ENCODE assay signal across 8 cellular contexts in the genomic region with DNA sequence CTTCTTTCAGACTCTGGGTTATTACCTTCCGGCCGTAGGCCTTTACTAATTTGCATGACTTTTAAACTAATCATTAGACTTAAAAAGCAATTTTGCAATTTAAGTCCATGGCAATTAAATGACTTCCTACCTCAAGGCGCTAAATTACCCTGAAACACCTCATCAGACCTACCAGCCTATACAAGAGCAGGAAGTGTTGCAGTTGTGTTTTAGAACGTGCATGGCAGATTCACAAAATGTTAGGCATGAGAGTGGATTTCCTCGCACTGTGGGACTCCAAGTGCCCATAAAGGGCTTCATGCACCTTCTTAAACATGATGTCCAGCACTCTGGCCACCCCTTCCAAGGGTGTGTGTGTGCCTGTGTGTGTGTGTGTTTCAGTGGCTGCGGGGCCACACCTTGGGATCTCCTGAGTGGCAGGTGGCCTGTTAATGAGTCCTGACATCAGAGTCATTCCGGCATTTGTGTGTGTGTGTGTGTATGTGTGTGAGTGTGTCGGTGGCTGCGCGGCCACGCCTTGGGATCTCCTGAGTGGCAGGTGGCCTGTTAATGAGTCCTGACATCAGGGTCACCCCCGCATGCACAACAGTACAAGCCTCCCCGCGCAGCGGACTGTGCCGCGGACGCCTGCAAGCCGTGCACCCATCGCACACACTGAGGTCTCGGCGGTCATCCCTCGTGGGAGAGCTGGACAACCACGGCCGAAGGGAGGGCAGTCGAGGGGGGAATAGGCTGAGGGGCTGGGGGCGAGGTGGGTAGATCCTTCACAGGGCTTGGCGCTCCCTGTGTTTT.
A peak's percentile ranks its signal among the peaks of the same experiment; 100 is the strongest.
DNase-seq lines count a peak whose midpoint lies in the region; ATAC-seq and TF ChIP-seq lines count a peak whose summit lies in the region.

No MANE protein-coding gene starts in this region.

- no peaks in the 10 kb centered on the region for H3K9me3 ChIP-seq in muscle layer of colon (ENCODE audit: low read length)

- peak overlapping the region; percentile 90 to 91 for H3K4me3 Mint-ChIP-seq in stimulated activated naive B cell treated with anti-CD40 and anti-IgM and Interleukin-4, amounts not matched to agents 10 μg/mL and 1 μg/mL and 100 μg/mL, for 72 hours

- H3K27me3 ChIP-seq in muscle layer of colon (ENCODE audit: control insufficient read depth in 1 of 2, insufficient read depth in 2 of 2, low read length in 2 of 2), result no peaks in the 10 kb centered on the region

- H3K36me3 Mint-ChIP-seq in stimulated activated naive B cell treated with anti-CD40 and anti-IgM and Interleukin-4, amounts not matched to agents 10 μg/mL and 1 μg/mL and 100 μg/mL, for 72 hours, result peaks cover 16 to 25% of the 10 kb centered on the region in 2 donors

- H3K4me1 ChIP-seq in muscle layer of colon (ENCODE audit: insufficient read depth, low read length), result peaks cover 26% of the 10 kb centered on the region

- H3K27me3 Mint-ChIP-seq in stimulated activated naive B cell treated with anti-CD40 and anti-IgM and Interleukin-4, amounts not matched to agents 10 μg/mL and 1 μg/mL and 100 μg/mL, for 72 hours, result peaks cover 5 to 6% of the 10 kb centered on the region in 2 donors

- peak overlapping the region; percentile 91 to 97 for H3K4me3 ChIP-seq in muscle layer of colon (ENCODE audit: low read depth in 1 of 2, low read length in 2 of 2)

- peak overlapping the region; percentile 77 for H3K9ac ChIP-seq in muscle layer of colon (ENCODE audit: low read length)

- ATAC-seq in HG03060 (IDR thresholded peaks at IDR 0.05; ENCODE audit: low read depth, unreplicated experiment), result peak; percentile 24
- peak; percentile 70 to 72 for ATAC-seq in stimulated activated naive B cell treated with anti-CD40 and anti-IgM and Interleukin-4, amounts not matched to agents 10 μg/mL and 1 μg/mL and 100 μg/mL, for 72 hours (replicated peaks)

- H3K27ac ChIP-seq in muscle layer of colon (ENCODE audit: low read depth, low read length), result peak overlapping the region; percentile 79

- H3K36me3 ChIP-seq in muscle layer of colon (ENCODE audit: insufficient read depth, low read length), result no peaks in the 10 kb centered on the region

- H3K9me3 Mint-ChIP-seq in stimulated activated naive B cell treated with anti-CD40 and anti-IgM and Interleukin-4, amounts not matched to agents 10 μg/mL and 1 μg/mL and 100 μg/mL, for 72 hours, result peaks cover 4 to 11% of the 10 kb centered on the region in 2 donors

- peak; percentile 7 to 21 (median 11) for DNase-seq in activated CD8-positive, alpha-beta memory T cell treated with anti-CD3 and anti-CD28 coated beads for 48 hours (ENCODE audit: low read depth in 2 of 3, low spot score in 2 of 3)
- no peak for DNase-seq in activated CD8-positive, alpha-beta memory T cell treated with anti-CD3 and anti-CD28 coated beads for 24 hours
- DNase-seq in NCI-H345 treated with DMSO at 0.1 percent for 48 hours (lab: John Stamatoyannopoulos, UW; ENCODE audit: unreplicated experiment) (peak; percentile 24), activated T-cell treated with anti-CD3 and anti-CD28 coated beads for 1 hour (ENCODE audit: low read depth) (peak; percentile 18), erythroblast (lab: John Stamatoyannopoulos, UW) (peak; percentile 73 to 82)
- peak; percentile 70 for DNase-seq in stimulated activated naive B cell treated with anti-CD40 and anti-IgM and Interleukin-4, amounts not matched to agents 10 μg/mL and 1 μg/mL and 100 μg/mL, for 72 hours

- no peak for TF ChIP-seq POLR2A in erythroblast (IDR thresholded peaks at IDR 0.05; ENCODE audit: low read length)

- peak overlapping the region; percentile 97 for H3K27ac Mint-ChIP-seq in stimulated activated naive B cell treated with anti-CD40 and anti-IgM and Interleukin-4, amounts not matched to agents 10 μg/mL and 1 μg/mL and 100 μg/mL, for 72 hours

- peaks cover 37 to 46% of the 10 kb centered on the region in 2 donors for H3K4me1 Mint-ChIP-seq in stimulated activated naive B cell treated with anti-CD40 and anti-IgM and Interleukin-4, amounts not matched to agents 10 μg/mL and 1 μg/mL and 100 μg/mL, for 72 hours
